Comparison of ENCODE assay signal across 1 cellular context in the genomic region with DNA sequence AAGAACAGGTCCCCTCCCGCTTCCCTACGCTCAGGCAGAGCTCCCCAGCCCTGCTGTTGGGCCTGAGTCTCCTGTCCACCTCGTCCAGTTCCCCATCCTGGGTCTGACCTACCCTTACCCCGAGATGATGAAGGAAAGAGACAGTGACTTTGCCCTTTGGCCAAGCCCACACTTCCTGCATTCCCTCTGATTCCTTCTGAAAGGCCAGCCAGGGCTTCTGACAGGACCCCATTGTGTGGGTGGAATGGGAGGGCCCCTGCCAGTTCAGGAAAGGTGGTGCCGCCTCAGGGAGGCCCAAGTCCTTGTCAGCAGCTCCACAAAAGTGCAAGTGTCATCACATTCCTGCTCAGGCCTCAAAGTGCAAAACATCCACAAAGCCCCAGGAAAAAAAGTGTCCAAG.
TF ChIP-seq lines count a peak whose summit lies in the region.

No MANE protein-coding gene starts in this region.

TF ChIP-seq in SK-N-SH treated with all-trans-retinoic acid at 6 μM for 48 hours, 23 proteins besides CTCF, POLR2A, EP300 and RAD21 (continued from another document):
- TF ChIP-seq, protein P1, sequence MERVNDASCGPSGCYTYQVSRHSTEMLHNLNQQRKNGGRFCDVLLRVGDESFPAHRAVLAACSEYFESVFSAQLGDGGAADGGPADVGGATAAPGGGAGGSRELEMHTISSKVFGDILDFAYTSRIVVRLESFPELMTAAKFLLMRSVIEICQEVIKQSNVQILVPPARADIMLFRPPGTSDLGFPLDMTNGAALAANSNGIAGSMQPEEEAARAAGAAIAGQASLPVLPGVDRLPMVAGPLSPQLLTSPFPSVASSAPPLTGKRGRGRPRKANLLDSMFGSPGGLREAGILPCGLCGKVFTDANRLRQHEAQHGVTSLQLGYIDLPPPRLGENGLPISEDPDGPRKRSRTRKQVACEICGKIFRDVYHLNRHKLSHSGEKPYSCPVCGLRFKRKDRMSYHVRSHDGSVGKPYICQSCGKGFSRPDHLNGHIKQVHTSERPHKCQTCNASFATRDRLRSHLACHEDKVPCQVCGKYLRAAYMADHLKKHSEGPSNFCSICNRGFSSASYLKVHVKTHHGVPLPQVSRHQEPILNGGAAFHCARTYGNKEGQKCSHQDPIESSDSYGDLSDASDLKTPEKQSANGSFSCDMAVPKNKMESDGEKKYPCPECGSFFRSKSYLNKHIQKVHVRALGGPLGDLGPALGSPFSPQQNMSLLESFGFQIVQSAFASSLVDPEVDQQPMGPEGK (CRISPR knock-in tag; IDR thresholded peaks at IDR 0.05; ENCODE audit: borderline replicate concordance), result no peak
